In the genomic region with DNA sequence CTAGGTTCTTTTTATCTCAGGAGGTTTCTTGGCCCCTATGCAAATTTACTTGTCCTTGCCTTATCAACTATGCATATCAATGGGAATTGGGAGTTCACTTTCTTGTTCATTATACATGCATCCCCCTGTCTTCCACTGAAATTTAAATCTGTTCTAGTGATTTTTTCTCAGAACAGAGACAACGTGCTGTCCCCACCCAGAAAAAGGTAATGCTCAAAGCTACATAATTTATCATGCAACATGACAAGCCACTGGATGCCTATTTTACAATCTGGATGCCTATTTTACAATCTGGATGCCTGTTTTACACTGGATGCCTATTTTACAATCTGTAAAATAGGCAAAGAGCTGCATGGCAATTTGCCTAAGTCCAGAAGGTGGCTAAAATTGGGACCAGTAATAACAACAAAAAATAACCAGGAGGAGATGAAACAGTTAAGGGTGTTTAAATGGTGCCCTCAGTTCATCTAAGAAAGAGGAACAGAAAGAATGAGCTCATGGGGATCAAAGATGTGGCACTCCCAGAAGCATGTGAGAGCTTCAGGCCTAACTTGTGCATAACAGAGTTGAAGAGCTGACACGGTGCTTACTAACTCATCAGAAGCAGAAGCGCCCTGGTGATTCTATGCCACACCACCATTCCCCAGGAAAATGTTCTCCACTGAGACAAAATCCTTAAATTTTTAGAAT, we compare ENCODE assay signal across 12 cellular contexts.
DNase-seq lines count a peak whose midpoint lies in the region; ATAC-seq, FAIRE-seq and TF ChIP-seq lines count a peak whose summit lies in the region.
"Had no signal": no experiment of that assay in that cellular context is flagged by ENCODE, and none has a peak within 500 bp of the region (broad histone marks: within the 10 kb centered on the region; RNA-seq: fewer than 3 reads in every experiment).

No MANE protein-coding gene starts in this region.

- no peak overlapping the region for H3K4me3 Mint-ChIP-seq in activated T-cell treated with anti-CD3 and anti-CD28 coated beads, Interleukin-2, amount 50 U/mL, for 24 hours
- H3K4me3 Mint-ChIP-seq: natural killer cell treated with Interleukin-12 subunit alpha and Interleukin-12 subunit beta and Interleukin-15 and Interleukin-18, amount 100 ng/mL, for 72 hours; T-helper 1 cell treated with Interleukin-12 subunit alpha and Interleukin-12 subunit beta and Interleukin-4 antibody, amounts not matched to agents 30 μg/mL and 1 μg/mL, for 36 hours had no signal

- H3K9me1 ChIP-seq in keratinocyte (ENCODE audit: control insufficient read depth, extremely low read depth, insufficient read depth, low read length) = no peaks in the 10 kb centered on the region

- H3K36me3 ChIP-seq in keratinocyte (ENCODE audit: control insufficient read depth in 2 of 2, extremely low read depth in 1 of 2, insufficient read depth in 2 of 2, low read length in 2 of 2) = no peaks in the 10 kb centered on the region
- no peaks in the 10 kb centered on the region for H3K36me3 ChIP-seq in effector memory CD4-positive, alpha-beta T cell (ENCODE audit: control insufficient read depth, insufficient read depth, low read length)
- H3K36me3 ChIP-seq: adrenal gland had no signal

- H3K36me3 Mint-ChIP-seq in activated T-cell treated with anti-CD3 and anti-CD28 coated beads, Interleukin-2, amount 50 U/mL, for 24 hours (ENCODE audit: low read depth) = no peaks in the 10 kb centered on the region
- H3K36me3 Mint-ChIP-seq: natural killer cell treated with Interleukin-12 subunit alpha and Interleukin-12 subunit beta and Interleukin-15 and Interleukin-18, amount 100 ng/mL, for 72 hours had no signal

- no peak overlapping the region for H3K9ac ChIP-seq in keratinocyte (ENCODE audit: control insufficient read depth, extremely low read depth, insufficient read depth, low read length)

- no peak for TF ChIP-seq CTCF in keratinocyte (optimal IDR thresholded peaks at IDR 0.05 in 1 of 3, IDR thresholded peaks at IDR 0.05 in 1 of 3, conservative IDR thresholded peaks at IDR 0.05 in 1 of 3; ENCODE audit: extremely low read depth in 1 of 3, insufficient read depth in 2 of 3, low read length in 3 of 3)
- TF ChIP-seq CTCF in RWPE1 (conservative IDR thresholded peaks at IDR 0.05; ENCODE audit: low read depth) = no peak

- peaks cover 5% of the 10 kb centered on the region for H3K4me1 Mint-ChIP-seq in activated T-cell treated with anti-CD3 and anti-CD28 coated beads, Interleukin-2, amount 50 U/mL, for 24 hours (ENCODE audit: low read depth)

- H2AFZ ChIP-seq in keratinocyte (ENCODE audit: control insufficient read depth, low read length) = no peak overlapping the region

- H3K27ac ChIP-seq in keratinocyte (ENCODE audit: control insufficient read depth, insufficient read depth, low read length) (no peak overlapping the region), RWPE1 (no peak overlapping the region)
- H3K27ac ChIP-seq in effector memory CD4-positive, alpha-beta T cell (ENCODE audit: insufficient read depth, low read length, poor library complexity, severe bottlenecking) = no peak overlapping the region
- H3K27ac ChIP-seq: adrenal gland had no signal

- no peak overlapping the region for H3K4me3 ChIP-seq in keratinocyte (ENCODE audit: control insufficient read depth in 2 of 3, extremely low read depth in 1 of 3, insufficient read depth in 2 of 3, low read depth in 1 of 3, low read length in 3 of 3)
- H3K4me3 ChIP-seq in effector memory CD4-positive, alpha-beta T cell (ENCODE audit: insufficient read depth, low read depth, low read length, poor library complexity, severe bottlenecking) = no peak overlapping the region
- H3K4me3 ChIP-seq: adrenal gland had no signal

- POLR2A ChIA-PET in RWPE1 (lab: Yijun Ruan, JAX; ENCODE audit: low non-redundant PET) = no interaction called here

- H3K27me3 Mint-ChIP-seq in activated T-cell treated with anti-CD3 and anti-CD28 coated beads, Interleukin-2, amount 50 U/mL, for 24 hours = no peaks in the 10 kb centered on the region
- H3K27me3 Mint-ChIP-seq: natural killer cell treated with Interleukin-12 subunit alpha and Interleukin-12 subunit beta and Interleukin-15 and Interleukin-18, amount 100 ng/mL, for 72 hours had no signal

- H3K27ac Mint-ChIP-seq in activated T-cell treated with anti-CD3 and anti-CD28 coated beads, Interleukin-2, amount 50 U/mL, for 24 hours = no peak overlapping the region
- H3K27ac Mint-ChIP-seq: natural killer cell treated with Interleukin-12 subunit alpha and Interleukin-12 subunit beta and Interleukin-15 and Interleukin-18, amount 100 ng/mL, for 72 hours; T-helper 1 cell treated with Interleukin-12 subunit alpha and Interleukin-12 subunit beta and Interleukin-4 antibody, amounts not matched to agents 30 μg/mL and 1 μg/mL, for 36 hours had no signal

- ATAC-seq in GM18519 (IDR thresholded peaks at IDR 0.05; ENCODE audit: low FRiP score, unreplicated experiment) (peak; percentile 98), GM21529 (IDR thresholded peaks at IDR 0.05; ENCODE audit: unreplicated experiment) (peak; percentile 100), HG03378 (IDR thresholded peaks at IDR 0.05; ENCODE audit: unreplicated experiment) (peak; percentile 99)
- ATAC-seq: natural killer cell treated with Interleukin-12 subunit alpha and Interleukin-12 subunit beta and Interleukin-15 and Interleukin-18, amount 100 ng/mL, for 72 hours had no signal

- no peaks in the 10 kb centered on the region for H4K20me1 ChIP-seq in keratinocyte (ENCODE audit: control insufficient read depth, extremely low read depth, insufficient read depth, low read length)

- FAIRE-seq in keratinocyte (lab: Jason Lieb, UNC) = peak; percentile 49
- FAIRE-seq in urothelium cell line (lab: Jason Lieb, UNC) = no peak

- H3K79me2 ChIP-seq in keratinocyte (ENCODE audit: control insufficient read depth, insufficient read depth, low read length) = no peaks in the 10 kb centered on the region

- CTCF ChIA-PET in RWPE1 (lab: Yijun Ruan, JAX) = interaction anchor here (0.7 kb wide), 1 partner anchor 29 kb away, joined by 3 read pairs; no protein-coding TSS in a partner anchor

- H3K9me3 Mint-ChIP-seq in activated T-cell treated with anti-CD3 and anti-CD28 coated beads, Interleukin-2, amount 50 U/mL, for 24 hours = no peaks in the 10 kb centered on the region
- H3K9me3 Mint-ChIP-seq: natural killer cell treated with Interleukin-12 subunit alpha and Interleukin-12 subunit beta and Interleukin-15 and Interleukin-18, amount 100 ng/mL, for 72 hours; T-helper 1 cell treated with Interleukin-12 subunit alpha and Interleukin-12 subunit beta and Interleukin-4 antibody, amounts not matched to agents 30 μg/mL and 1 μg/mL, for 36 hours had no signal

- H3K4me1 ChIP-seq in keratinocyte (ENCODE audit: control insufficient read depth, extremely low read depth, insufficient read depth, low read length) = peaks cover 24% of the 10 kb centered on the region
- no peaks in the 10 kb centered on the region for H3K4me1 ChIP-seq in effector memory CD4-positive, alpha-beta T cell (ENCODE audit: control insufficient read depth, insufficient read depth, low read length, poor library complexity, severe bottlenecking)

- H3K9me3 ChIP-seq in keratinocyte (ENCODE audit: control insufficient read depth, low read depth, low read length) = no peaks in the 10 kb centered on the region
- no peaks in the 10 kb centered on the region for H3K9me3 ChIP-seq in effector memory CD4-positive, alpha-beta T cell (ENCODE audit: control insufficient read depth, low read length)
- H3K9me3 ChIP-seq: adrenal gland had no signal

- no peaks in the 10 kb centered on the region for H3K27me3 ChIP-seq in keratinocyte (ENCODE audit: control insufficient read depth, extremely low read depth, insufficient read depth, low read length)
- no peaks in the 10 kb centered on the region for H3K27me3 ChIP-seq in effector memory CD4-positive, alpha-beta T cell (replicated peaks; ENCODE audit: control insufficient read depth, insufficient read depth, low read length, poor library complexity, severe bottlenecking)
- H3K27me3 ChIP-seq: adrenal gland had no signal

- DNase-seq in keratinocyte (ENCODE audit: low read depth, low spot score) (no peak), RWPE1 (ENCODE audit: low spot score) (no peak), urothelium cell line (ENCODE audit: low spot score) (no peak)
- no peak for DNase-seq in effector memory CD4-positive, alpha-beta T cell
- no peak for DNase-seq in activated T-cell treated with anti-CD3 and anti-CD28 coated beads, Interleukin-2, amount 50 U/mL, for 24 hours
- DNase-seq: NCI-H1048 had no signal

- H3K4me2 ChIP-seq in keratinocyte (ENCODE audit: control insufficient read depth, extremely low read depth, insufficient read depth, low read depth, low read length) = no peak overlapping the region

- dilution Hi-C loops in keratinocyte (cut with MboI; ENCODE audit: extremely low pct_ligation_motif_present, low sequenced_read_pairs) = no loop called here
